In genomic region chr20:18057106-18057993, GRCh38 we compare ENCODE assay signal across 9 cellular contexts. TPM values are rescaled to one million over a fixed set of nuclear protein-coding genes. Genes with fewer than 3 reads are reported as not detected.
DNase-seq lines count a peak whose midpoint lies in the region; ATAC-seq and TF ChIP-seq lines count a peak whose summit lies in the region.
"Had no signal": no experiment of that assay in that cellular context is flagged by ENCODE, and none has a peak within 500 bp of the region (broad histone marks: within the 10 kb centered on the region; RNA-seq: fewer than 3 reads in every experiment).

Gene OVOL2, minus strand, starts transcription at chr20:18057916. Its CDS starts 282 bp downstream, at chr20:18057634.

- H3K36me3 ChIP-seq in ovary: no peaks in the 10 kb centered on the region

- H3K27me3 ChIP-seq in ovary: no peaks in the 10 kb centered on the region

- 0 to 2% (median 1%) methylated on average over 60 to 72 of the region's 72 CpGs for WGBS in ovary, 3 donors

- TF ChIP-seq EP300 in ovary (IDR thresholded peaks at IDR 0.05): no peak

- H3K27ac ChIP-seq in epithelial cell of prostate (peak within 1 kb of the TSS; percentile 60), ovary (no peak within 1 kb of the TSS)

- no peaks in the 10 kb centered on the region for H3K9me3 ChIP-seq in ovary

- H3K4me1 ChIP-seq in ovary (ENCODE audit: insufficient read depth): peaks cover 8% of the 10 kb centered on the region

- peak; percentile 13 for DNase-seq in activated CD4-positive, alpha-beta T cell treated with anti-CD3 and anti-CD28 coated beads for 48 hours
- no peak for DNase-seq in activated CD4-positive, alpha-beta T cell treated with anti-CD3 and anti-CD28 coated beads, Interleukin-2, amount 50 U/mL, for 48 hours
- DNase-seq in NCI-H748 (lab: John Stamatoyannopoulos, UW; ENCODE audit: unreplicated experiment) (peak; percentile 94), epithelial cell of prostate (ENCODE audit: low read depth, low spot score) (peak; percentile 81), ovary (no peak), KG1 (lab: John Stamatoyannopoulos, UW) (no peak)

- intact Hi-C loops in ovary (cut with DNase I): no loop called here

- no peak for TF ChIP-seq POLR2A in ovary (IDR thresholded peaks at IDR 0.05)

- no peak for TF ChIP-seq CTCF in ovary (IDR thresholded peaks at IDR 0.05)

- no peak for ATAC-seq in GM21786 (IDR thresholded peaks at IDR 0.05; ENCODE audit: unreplicated experiment)
- ATAC-seq in GM18502 (IDR thresholded peaks at IDR 0.05; ENCODE audit: poor library complexity, unreplicated experiment): no peak

- H3K4me3 ChIP-seq in ovary: peak within 1 kb of the TSS; percentile 18

RNA-seq across cellular contexts. Expression of gene OVOL2, which starts in this region (rescaled TPM):
- total RNA-seq in ovary: 10 to 100 TPM in 1 of 7 donors, 1 to 10 TPM in 1, under 1 TPM in 3, not detected in 2; 0.15 to 11.4 (median 0.72) TPM
- polyA plus RNA-seq in ovary: not detected
- total RNA-seq: activated CD8-positive, alpha-beta memory T cell treated with anti-CD3 and anti-CD28 coated beads for 36 hours had no signal

Comparison
In these comparisons a context has a peak if more than half of its experiments do, and no peak if none do; other contexts are left out.
1. DNase-seq: peak in activated CD4-positive, alpha-beta T cell treated with anti-CD3 and anti-CD28 coated beads for 48 hours (single experiment), NCI-H748 (single experiment) and epithelial cell of prostate (single experiment); none in activated CD4-positive, alpha-beta T cell treated with anti-CD3 and anti-CD28 coated beads, Interleukin-2, amount 50 U/mL, for 48 hours (0 of 2), ovary (0 of 5) and KG1 (single experiment).